In the genomic region with DNA sequence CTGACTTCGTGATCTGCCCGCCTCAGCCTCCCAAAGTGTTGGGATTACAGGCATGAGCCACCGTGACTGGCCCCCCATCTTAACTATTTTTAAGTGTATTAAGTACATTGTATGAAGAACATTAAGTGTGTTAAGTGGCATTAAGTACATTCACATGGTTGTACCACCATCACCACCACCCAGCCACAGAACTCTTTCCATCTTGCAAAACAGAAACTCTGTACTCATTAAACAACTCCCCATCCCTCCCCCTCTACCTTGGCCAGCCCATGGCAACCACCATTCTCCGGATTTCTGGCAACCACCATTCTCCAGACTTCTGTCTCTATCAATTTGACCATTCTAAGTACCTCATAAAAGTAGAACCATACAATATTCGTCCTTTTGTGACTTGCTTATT, we compare ENCODE assay signal across 1 cellular context.
TF ChIP-seq lines count a peak whose summit lies in the region.

No MANE protein-coding gene starts in this region.

TF ChIP-seq in HepG2, 621 proteins besides CTCF, POLR2A, EP300 and RAD21 (continued from another document):
- TF ChIP-seq ATM (IDR thresholded peaks at IDR 0.05; ENCODE audit: borderline replicate concordance) (no peak), CREM (IDR thresholded peaks at IDR 0.05) (no peak), CREM (CRISPR knock-in tag; IDR thresholded peaks at IDR 0.05) (no peak), ZNF678 (CRISPR knock-in tag; IDR thresholded peaks at IDR 0.05) (no peak)
- TF ChIP-seq, protein P1, sequence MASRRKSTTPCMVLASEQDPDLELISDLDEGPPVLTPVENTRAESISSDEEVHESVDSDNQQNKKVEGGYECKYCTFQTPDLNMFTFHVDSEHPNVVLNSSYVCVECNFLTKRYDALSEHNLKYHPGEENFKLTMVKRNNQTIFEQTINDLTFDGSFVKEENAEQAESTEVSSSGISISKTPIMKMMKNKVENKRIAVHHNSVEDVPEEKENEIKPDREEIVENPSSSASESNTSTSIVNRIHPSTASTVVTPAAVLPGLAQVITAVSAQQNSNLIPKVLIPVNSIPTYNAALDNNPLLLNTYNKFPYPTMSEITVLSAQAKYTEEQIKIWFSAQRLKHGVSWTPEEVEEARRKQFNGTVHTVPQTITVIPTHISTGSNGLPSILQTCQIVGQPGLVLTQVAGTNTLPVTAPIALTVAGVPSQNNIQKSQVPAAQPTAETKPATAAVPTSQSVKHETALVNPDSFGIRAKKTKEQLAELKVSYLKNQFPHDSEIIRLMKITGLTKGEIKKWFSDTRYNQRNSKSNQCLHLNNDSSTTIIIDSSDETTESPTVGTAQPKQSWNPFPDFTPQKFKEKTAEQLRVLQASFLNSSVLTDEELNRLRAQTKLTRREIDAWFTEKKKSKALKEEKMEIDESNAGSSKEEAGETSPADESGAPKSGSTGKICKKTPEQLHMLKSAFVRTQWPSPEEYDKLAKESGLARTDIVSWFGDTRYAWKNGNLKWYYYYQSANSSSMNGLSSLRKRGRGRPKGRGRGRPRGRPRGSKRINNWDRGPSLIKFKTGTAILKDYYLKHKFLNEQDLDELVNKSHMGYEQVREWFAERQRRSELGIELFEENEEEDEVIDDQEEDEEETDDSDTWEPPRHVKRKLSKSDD (CRISPR knock-in tag; IDR thresholded peaks at IDR 0.05; ENCODE audit: low read depth), result no peak
- TF ChIP-seq, protein P2, sequence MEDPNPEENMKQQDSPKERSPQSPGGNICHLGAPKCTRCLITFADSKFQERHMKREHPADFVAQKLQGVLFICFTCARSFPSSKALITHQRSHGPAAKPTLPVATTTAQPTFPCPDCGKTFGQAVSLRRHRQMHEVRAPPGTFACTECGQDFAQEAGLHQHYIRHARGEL (CRISPR knock-in tag; IDR thresholded peaks at IDR 0.05), result no peak
TF ChIP-seq in HepG2: peak in this region for 0.
